ENCODE assay signal across 1 cellular context in the genomic region with DNA sequence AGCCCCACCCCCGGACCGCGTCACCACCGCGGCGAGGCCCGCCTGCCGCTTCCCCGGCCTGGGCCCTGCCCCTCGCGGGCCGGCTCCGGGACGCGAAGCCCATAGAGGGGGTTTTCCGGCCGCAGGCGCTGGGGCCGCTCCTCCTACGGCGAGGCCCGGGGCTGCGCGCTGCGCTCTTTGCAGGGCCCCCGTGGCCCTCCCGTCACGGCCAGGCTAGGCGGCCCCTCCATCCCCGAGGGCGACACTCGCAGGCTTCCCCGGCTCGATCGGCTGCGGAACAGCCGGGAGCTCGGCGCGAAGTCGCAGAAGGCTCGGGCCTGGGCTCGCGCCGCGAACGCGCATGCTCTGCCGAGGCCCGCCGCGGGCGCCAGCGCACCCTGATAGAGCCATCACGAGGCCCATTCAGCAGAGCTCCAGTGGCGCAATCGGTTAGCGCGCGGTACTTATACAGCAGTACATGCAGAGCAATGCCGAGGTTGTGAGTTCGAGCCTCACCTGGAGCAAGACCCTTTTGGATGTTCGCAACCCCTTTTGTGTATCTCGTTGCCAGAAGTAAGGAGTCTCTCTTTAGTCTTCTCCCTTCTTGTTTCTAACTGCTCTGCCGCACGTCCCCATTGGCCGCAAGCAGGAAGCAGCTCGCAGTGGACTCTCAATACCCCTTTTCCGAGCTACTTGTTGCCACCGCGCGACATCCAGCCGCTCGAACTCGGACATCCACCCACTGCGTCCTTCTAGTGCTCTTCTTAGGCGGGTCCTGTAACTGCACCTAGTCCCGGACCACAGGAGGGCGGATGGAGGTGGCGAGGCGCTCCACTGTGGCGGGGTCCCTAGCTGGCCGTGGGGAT.
TF ChIP-seq lines count a peak whose summit lies in the region.

No MANE protein-coding gene starts in this region.

TF ChIP-seq in HepG2, 621 proteins besides CTCF, POLR2A, EP300 and RAD21 (continued from another document and continues in another):
- TF ChIP-seq HMG20A (CRISPR knock-in tag; IDR thresholded peaks at IDR 0.05; ENCODE audit: borderline replicate concordance): peak; percentile 27; the same call in 1 of the 2 replicates
- TF ChIP-seq, protein P1, sequence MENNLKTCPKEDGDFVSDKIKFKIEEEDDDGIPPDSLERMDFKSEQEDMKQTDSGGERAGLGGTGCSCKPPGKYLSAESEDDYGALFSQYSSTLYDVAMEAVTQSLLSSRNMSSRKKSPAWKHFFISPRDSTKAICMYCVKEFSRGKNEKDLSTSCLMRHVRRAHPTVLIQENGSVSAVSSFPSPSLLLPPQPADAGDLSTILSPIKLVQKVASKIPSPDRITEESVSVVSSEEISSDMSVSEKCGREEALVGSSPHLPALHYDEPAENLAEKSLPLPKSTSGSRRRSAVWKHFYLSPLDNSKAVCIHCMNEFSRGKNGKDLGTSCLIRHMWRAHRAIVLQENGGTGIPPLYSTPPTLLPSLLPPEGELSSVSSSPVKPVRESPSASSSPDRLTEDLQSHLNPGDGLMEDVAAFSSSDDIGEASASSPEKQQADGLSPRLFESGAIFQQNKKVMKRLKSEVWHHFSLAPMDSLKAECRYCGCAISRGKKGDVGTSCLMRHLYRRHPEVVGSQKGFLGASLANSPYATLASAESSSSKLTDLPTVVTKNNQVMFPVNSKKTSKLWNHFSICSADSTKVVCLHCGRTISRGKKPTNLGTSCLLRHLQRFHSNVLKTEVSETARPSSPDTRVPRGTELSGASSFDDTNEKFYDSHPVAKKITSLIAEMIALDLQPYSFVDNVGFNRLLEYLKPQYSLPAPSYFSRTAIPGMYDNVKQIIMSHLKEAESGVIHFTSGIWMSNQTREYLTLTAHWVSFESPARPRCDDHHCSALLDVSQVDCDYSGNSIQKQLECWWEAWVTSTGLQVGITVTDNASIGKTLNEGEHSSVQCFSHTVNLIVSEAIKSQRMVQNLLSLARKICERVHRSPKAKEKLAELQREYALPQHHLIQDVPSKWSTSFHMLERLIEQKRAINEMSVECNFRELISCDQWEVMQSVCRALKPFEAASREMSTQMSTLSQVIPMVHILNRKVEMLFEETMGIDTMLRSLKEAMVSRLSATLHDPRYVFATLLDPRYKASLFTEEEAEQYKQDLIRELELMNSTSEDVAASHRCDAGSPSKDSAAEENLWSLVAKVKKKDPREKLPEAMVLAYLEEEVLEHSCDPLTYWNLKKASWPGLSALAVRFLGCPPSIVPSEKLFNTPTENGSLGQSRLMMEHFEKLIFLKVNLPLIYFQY (CRISPR knock-in tag; IDR thresholded peaks at IDR 0.05; ENCODE audit: borderline replicate concordance): peak; percentile 93
- TF ChIP-seq, protein P2, sequence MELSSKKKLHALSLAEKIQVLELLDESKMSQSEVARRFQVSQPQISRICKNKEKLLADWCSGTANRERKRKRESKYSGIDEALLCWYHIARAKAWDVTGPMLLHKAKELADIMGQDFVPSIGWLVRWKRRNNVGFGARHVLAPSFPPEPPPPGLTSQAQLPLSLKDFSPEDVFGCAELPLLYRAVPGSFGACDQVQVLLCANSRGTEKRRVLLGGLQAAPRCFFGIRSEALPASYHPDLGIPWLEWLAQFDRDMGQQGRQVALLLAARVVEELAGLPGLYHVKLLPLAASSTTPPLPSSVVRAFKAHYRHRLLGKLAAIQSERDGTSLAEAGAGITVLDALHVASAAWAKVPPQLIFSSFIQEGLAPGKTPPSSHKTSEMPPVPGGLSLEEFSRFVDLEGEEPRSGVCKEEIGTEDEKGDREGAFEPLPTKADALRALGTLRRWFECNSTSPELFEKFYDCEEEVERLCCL (CRISPR knock-in tag; IDR thresholded peaks at IDR 0.05; ENCODE audit: borderline replicate concordance): no peak
- peak; percentile 86 for TF ChIP-seq CBFB (CRISPR knock-in tag; IDR thresholded peaks at IDR 0.05)
- no peak; the same call in 1 of the 2 replicates for TF ChIP-seq JUND (CRISPR knock-in tag; IDR thresholded peaks at IDR 0.05)
- TF ChIP-seq, protein P3, sequence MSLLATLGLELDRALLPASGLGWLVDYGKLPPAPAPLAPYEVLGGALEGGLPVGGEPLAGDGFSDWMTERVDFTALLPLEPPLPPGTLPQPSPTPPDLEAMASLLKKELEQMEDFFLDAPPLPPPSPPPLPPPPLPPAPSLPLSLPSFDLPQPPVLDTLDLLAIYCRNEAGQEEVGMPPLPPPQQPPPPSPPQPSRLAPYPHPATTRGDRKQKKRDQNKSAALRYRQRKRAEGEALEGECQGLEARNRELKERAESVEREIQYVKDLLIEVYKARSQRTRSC (CRISPR knock-in tag; IDR thresholded peaks at IDR 0.05; ENCODE audit: low read depth): no peak; the same call in 1 of the 2 replicates
- TF ChIP-seq, protein P4, sequence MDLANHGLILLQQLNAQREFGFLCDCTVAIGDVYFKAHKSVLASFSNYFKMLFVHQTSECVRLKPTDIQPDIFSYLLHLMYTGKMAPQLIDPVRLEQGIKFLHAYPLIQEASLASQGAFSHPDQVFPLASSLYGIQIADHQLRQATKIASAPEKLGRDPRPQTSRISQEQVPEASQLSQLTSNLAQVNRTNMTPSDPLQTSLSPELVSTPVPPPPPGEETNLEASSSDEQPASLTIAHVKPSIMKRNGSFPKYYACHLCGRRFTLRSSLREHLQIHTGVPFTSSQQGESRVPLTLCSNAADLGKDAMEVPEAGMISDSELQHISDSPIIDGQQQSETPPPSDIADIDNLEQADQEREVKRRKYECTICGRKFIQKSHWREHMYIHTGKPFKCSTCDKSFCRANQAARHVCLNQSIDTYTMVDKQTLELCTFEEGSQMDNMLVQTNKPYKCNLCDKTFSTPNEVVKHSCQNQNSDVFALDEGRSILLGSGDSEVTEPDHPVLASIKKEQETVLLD (CRISPR knock-in tag; IDR thresholded peaks at IDR 0.05; ENCODE audit: low read depth): peak; percentile 93
- TF ChIP-seq, protein P5, sequence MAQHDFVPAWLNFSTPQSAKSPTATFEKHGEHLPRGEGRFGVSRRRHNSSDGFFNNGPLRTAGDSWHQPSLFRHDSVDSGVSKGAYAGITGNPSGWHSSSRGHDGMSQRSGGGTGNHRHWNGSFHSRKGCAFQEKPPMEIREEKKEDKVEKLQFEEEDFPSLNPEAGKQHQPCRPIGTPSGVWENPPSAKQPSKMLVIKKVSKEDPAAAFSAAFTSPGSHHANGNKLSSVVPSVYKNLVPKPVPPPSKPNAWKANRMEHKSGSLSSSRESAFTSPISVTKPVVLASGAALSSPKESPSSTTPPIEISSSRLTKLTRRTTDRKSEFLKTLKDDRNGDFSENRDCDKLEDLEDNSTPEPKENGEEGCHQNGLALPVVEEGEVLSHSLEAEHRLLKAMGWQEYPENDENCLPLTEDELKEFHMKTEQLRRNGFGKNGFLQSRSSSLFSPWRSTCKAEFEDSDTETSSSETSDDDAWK (CRISPR knock-in tag; IDR thresholded peaks at IDR 0.05): no peak
- peak; percentile 97; the same call in 1 of the 2 replicates for TF ChIP-seq ZSCAN12 (CRISPR knock-in tag; IDR thresholded peaks at IDR 0.05)
- TF ChIP-seq ZNF430 (CRISPR knock-in tag; IDR thresholded peaks at IDR 0.05): peak; percentile 81
- TF ChIP-seq, protein P6, sequence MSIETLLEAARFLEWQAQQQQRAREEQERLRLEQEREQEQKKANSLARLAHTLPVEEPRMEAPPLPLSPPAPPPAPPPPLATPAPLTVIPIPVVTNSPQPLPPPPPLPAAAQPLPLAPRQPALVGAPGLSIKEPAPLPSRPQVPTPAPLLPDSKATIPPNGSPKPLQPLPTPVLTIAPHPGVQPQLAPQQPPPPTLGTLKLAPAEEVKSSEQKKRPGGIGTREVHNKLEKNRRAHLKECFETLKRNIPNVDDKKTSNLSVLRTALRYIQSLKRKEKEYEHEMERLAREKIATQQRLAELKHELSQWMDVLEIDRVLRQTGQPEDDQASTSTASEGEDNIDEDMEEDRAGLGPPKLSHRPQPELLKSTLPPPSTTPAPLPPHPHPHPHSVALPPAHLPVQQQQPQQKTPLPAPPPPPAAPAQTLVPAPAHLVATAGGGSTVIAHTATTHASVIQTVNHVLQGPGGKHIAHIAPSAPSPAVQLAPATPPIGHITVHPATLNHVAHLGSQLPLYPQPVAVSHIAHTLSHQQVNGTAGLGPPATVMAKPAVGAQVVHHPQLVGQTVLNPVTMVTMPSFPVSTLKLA (IDR thresholded peaks at IDR 0.05): peak; percentile 31
- TF ChIP-seq, protein P7, sequence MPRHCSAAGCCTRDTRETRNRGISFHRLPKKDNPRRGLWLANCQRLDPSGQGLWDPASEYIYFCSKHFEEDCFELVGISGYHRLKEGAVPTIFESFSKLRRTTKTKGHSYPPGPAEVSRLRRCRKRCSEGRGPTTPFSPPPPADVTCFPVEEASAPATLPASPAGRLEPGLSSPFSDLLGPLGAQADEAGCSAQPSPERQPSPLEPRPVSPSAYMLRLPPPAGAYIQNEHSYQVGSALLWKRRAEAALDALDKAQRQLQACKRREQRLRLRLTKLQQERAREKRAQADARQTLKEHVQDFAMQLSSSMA (CRISPR knock-in tag; IDR thresholded peaks at IDR 0.05): peak; percentile 86; the same call in 1 of the 2 replicates
- no peak for TF ChIP-seq TCF12 (IDR thresholded peaks at IDR 0.05)
- TF ChIP-seq TCF12 (CRISPR knock-in tag; IDR thresholded peaks at IDR 0.05): peak; percentile 95
- TF ChIP-seq ZNF501 (CRISPR knock-in tag; IDR thresholded peaks at IDR 0.05): peak; percentile 91
- TF ChIP-seq TBP (CRISPR knock-in tag; IDR thresholded peaks at IDR 0.05): no peak; the same call in none of the 2 replicates
- TF ChIP-seq AGO1 (IDR thresholded peaks at IDR 0.05; ENCODE audit: low read depth, low read length, poor library complexity, severe bottlenecking): peak; percentile 71
- peak in 1 of 2 experiments; percentile 97; a peak in 2 of 4 replicates for TF ChIP-seq KLF16 (CRISPR knock-in tag; IDR thresholded peaks at IDR 0.05)
- peak; percentile 80 for TF ChIP-seq ZNF788 (CRISPR knock-in tag; IDR thresholded peaks at IDR 0.05; ENCODE audit: borderline replicate concordance)
- no peak; the same call in 1 of the 2 replicates for TF ChIP-seq ZNF605 (CRISPR knock-in tag; IDR thresholded peaks at IDR 0.05)
- TF ChIP-seq ATAD3A (CRISPR knock-in tag; IDR thresholded peaks at IDR 0.05): no peak
- no peak for TF ChIP-seq SOX6 (IDR thresholded peaks at IDR 0.05)
- peak; percentile 83 for TF ChIP-seq SOX6 (CRISPR knock-in tag; IDR thresholded peaks at IDR 0.05)
- TF ChIP-seq ZNF17 (CRISPR knock-in tag; IDR thresholded peaks at IDR 0.05): no peak
- TF ChIP-seq, protein P8, sequence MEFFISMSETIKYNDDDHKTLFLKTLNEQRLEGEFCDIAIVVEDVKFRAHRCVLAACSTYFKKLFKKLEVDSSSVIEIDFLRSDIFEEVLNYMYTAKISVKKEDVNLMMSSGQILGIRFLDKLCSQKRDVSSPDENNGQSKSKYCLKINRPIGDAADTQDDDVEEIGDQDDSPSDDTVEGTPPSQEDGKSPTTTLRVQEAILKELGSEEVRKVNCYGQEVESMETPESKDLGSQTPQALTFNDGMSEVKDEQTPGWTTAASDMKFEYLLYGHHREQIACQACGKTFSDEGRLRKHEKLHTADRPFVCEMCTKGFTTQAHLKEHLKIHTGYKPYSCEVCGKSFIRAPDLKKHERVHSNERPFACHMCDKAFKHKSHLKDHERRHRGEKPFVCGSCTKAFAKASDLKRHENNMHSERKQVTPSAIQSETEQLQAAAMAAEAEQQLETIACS (CRISPR knock-in tag; IDR thresholded peaks at IDR 0.05): peak; percentile 88
- TF ChIP-seq, protein P9, sequence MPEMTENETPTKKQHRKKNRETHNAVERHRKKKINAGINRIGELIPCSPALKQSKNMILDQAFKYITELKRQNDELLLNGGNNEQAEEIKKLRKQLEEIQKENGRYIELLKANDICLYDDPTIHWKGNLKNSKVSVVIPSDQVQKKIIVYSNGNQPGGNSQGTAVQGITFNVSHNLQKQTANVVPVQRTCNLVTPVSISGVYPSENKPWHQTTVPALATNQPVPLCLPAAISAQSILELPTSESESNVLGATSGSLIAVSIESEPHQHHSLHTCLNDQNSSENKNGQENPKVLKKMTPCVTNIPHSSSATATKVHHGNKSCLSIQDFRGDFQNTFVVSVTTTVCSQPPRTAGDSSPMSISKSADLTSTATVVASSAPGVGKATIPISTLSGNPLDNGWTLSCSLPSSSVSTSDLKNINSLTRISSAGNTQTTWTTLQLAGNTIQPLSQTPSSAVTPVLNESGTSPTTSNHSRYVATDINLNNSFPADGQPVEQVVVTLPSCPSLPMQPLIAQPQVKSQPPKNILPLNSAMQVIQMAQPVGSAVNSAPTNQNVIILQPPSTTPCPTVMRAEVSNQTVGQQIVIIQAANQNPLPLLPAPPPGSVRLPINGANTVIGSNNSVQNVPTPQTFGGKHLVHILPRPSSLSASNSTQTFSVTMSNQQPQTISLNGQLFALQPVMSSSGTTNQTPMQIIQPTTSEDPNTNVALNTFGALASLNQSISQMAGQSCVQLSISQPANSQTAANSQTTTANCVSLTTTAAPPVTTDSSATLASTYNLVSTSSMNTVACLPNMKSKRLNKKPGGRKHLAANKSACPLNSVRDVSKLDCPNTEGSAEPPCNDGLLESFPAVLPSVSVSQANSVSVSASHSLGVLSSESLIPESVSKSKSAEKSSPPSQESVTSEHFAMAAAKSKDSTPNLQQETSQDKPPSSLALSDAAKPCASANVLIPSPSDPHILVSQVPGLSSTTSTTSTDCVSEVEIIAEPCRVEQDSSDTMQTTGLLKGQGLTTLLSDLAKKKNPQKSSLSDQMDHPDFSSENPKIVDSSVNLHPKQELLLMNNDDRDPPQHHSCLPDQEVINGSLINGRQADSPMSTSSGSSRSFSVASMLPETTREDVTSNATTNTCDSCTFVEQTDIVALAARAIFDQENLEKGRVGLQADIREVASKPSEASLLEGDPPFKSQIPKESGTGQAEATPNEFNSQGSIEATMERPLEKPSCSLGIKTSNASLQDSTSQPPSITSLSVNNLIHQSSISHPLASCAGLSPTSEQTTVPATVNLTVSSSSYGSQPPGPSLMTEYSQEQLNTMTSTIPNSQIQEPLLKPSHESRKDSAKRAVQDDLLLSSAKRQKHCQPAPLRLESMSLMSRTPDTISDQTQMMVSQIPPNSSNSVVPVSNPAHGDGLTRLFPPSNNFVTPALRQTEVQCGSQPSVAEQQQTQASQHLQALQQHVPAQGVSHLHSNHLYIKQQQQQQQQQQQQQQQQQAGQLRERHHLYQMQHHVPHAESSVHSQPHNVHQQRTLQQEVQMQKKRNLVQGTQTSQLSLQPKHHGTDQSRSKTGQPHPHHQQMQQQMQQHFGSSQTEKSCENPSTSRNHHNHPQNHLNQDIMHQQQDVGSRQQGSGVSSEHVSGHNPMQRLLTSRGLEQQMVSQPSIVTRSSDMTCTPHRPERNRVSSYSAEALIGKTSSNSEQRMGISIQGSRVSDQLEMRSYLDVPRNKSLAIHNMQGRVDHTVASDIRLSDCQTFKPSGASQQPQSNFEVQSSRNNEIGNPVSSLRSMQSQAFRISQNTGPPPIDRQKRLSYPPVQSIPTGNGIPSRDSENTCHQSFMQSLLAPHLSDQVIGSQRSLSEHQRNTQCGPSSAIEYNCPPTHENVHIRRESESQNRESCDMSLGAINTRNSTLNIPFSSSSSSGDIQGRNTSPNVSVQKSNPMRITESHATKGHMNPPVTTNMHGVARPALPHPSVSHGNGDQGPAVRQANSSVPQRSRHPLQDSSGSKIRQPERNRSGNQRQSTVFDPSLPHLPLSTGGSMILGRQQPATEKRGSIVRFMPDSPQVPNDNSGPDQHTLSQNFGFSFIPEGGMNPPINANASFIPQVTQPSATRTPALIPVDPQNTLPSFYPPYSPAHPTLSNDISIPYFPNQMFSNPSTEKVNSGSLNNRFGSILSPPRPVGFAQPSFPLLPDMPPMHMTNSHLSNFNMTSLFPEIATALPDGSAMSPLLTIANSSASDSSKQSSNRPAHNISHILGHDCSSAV (CRISPR knock-in tag; IDR thresholded peaks at IDR 0.05; ENCODE audit: borderline replicate concordance): peak; percentile 74
- TF ChIP-seq KLF9 (CRISPR knock-in tag; IDR thresholded peaks at IDR 0.05; ENCODE audit: low read depth): peak; percentile 66
- TF ChIP-seq ONECUT2 (CRISPR knock-in tag; IDR thresholded peaks at IDR 0.05): peak; percentile 59; the same call in 1 of the 2 replicates
